Comparison of ENCODE assay signal across 24 cellular contexts in genomic region chr9:9100070-9100469, GRCh38.
"Had no signal": no experiment of that assay in that cellular context is flagged by ENCODE, and none has a peak within 500 bp of the region (broad histone marks: within the 10 kb centered on the region; RNA-seq: fewer than 3 reads in every experiment).

No MANE protein-coding gene starts in this region.

- H3K36me3 ChIP-seq: brain microvascular endothelial cell, cardiac muscle cell, colonic mucosa had no signal

- H3K27me3 ChIP-seq: brain microvascular endothelial cell, cardiac muscle cell, colonic mucosa had no signal

- H3K27ac ChIP-seq: brain microvascular endothelial cell, cardiac muscle cell, colonic mucosa had no signal

- ATAC-seq: activated T-helper 17 cell treated with anti-CD3 and anti-CD28 coated beads, Interleukin-2, amount 50 U/mL, for 72 hours; K562; PC-3; T-cell had no signal

- H3K9me3 ChIP-seq: colonic mucosa had no signal

- DNase-seq: activated B cell treated with CpG ODN at 0.5 μM for 24 hours; activated CD4-positive, alpha-beta memory T cell treated with anti-CD3 and anti-CD28 coated beads for 36 hours; activated CD4-positive, alpha-beta T cell treated with anti-CD3 and anti-CD28 coated beads, Interleukin-2, amount 10 ng/mL, durations not matched to agents 7 days and 5 days; activated CD8-positive, alpha-beta memory T cell treated with anti-CD3 and anti-CD28 coated beads for 24 hours; activated gamma-delta T cell; activated naive CD4-positive, alpha-beta T cell treated with anti-CD3 and anti-CD28 coated beads for 36 hours; activated T-cell treated with anti-CD3 and anti-CD28 coated beads, Interleukin-2, amount 50 U/mL, for 48 hours; brain microvascular endothelial cell; colonic mucosa; Karpas-422; MM.1S; NCI-H1105 treated with DMSO at 0.1 percent for 48 hours; NCI-H1436 treated with DMSO at 0.1 percent for 48 hours; NCI-H2227 treated with DMSO at 0.1 percent for 48 hours; NCI-H510A; NCI-H526 treated with DMSO at 0.1 percent for 48 hours; PC-3; SIG-M5; T-cell; T-helper 2 cell; T1000 had no signal

- H3K4me3 ChIP-seq: cardiac muscle cell, colonic mucosa, K562 had no signal
